1 cellular context compared by ENCODE assay signal in the genomic region with DNA sequence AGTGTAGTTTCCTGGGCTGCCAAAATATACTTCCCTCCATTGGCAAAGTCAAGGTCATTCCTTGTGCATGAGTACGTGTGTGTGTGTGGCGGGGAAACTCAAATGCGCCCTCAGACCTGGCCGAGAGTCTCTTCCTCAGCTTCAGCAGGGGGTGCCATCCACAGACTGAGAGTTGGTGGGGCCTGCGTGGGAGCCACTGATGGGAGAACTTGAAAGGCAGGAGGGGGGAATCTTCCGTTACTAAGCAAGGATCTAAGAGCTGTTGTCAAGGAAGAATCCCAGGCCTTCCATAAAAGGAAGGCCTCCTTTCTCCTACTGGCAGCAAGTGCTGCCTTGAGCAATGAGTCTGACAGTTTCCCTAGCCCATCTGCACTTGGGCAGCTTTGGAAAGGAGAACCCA.
TF ChIP-seq lines count a peak whose summit lies in the region.

No MANE protein-coding gene starts in this region.

TF ChIP-seq in GM23338, 12 proteins besides CTCF, POLR2A, EP300 and RAD21 (continued from another document):
- TF ChIP-seq EZH2phosphoT487 (IDR thresholded peaks at IDR 0.05; ENCODE audit: unreplicated experiment) (no peak), CREB1 (CRISPR knock-in tag; IDR thresholded peaks at IDR 0.05; ENCODE audit: low read depth) (no peak)
